In the genomic region with DNA sequence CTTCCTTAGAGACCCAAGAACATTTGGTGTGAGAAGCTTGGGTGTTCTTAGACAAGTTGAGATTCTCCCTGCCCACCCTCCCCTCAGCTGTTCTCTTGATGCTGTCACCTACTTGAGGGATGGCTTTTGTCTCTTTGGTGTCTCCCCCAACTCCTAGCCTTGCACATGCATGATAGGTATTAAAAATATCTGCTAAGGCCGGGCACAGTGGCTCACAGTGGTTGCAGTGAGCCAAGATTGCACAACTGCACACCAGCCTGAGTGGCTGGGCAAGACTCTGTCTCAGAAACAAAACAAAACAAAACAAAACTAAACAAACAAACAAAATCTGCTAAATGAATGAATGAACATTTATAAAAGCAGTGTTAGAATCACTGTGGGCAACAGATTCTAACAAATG, we compare ENCODE assay signal across 23 cellular contexts.
"Had no signal": no experiment of that assay in that cellular context is flagged by ENCODE, and none has a peak within 500 bp of the region (broad histone marks: within the 10 kb centered on the region; RNA-seq: fewer than 3 reads in every experiment).

No MANE protein-coding gene starts in this region.

- H3K36me3 ChIP-seq: Peyer's patch had no signal

- H3K27me3 ChIP-seq: Peyer's patch had no signal

- H3K27ac ChIP-seq: Peyer's patch had no signal

- H3K4me1 ChIP-seq: Peyer's patch had no signal

- DNase-seq: activated CD4-positive, alpha-beta T cell treated with anti-CD3 and anti-CD28 coated beads for 48 hours; activated CD4-positive, alpha-beta T cell treated with anti-CD3 and anti-CD28 coated beads, Interleukin-2, amount 50 U/mL, for 4 hours; activated CD4-positive, CD25-positive, alpha-beta regulatory T cell treated with anti-CD3 and anti-CD28 coated beads, Interleukin-2, amount 50 U/mL, for 72 hours; activated CD8-positive, alpha-beta memory T cell treated with anti-CD3 and anti-CD28 coated beads, Interleukin-2, amount 50 U/mL, for 48 hours; activated CD8-positive, alpha-beta T cell treated with anti-CD3 and anti-CD28 coated beads, Interleukin-2, amount 10 ng/mL, durations not matched to agents 7 days and 5 days; activated effector memory CD4-positive, alpha-beta T cell treated with Interleukin-2 at 50 U/mL for 16 hours; activated naive CD4-positive, alpha-beta T cell; activated T-cell treated with anti-CD3 and anti-CD28 coated beads, Interleukin-2, amount 50 U/mL, for 1 hour; amygdala; caudate nucleus; Kasumi-1; NCI-H1048; NCI-H146; NCI-H2029; NCI-H345; NCI-H510A; NCI-H526 treated with DMSO at 0.1 percent for 48 hours; Peyer's patch; SIG-M5; T-helper 17 cell; T-helper 9 cell had no signal

- H3K4me3 ChIP-seq: K562, Peyer's patch had no signal

- H3K9me3 ChIP-seq: Peyer's patch had no signal

- ATAC-seq: activated CD8-positive, alpha-beta T cell treated with anti-CD3 and anti-CD28 coated beads, Interleukin-2, amount 10 ng/mL, durations not matched to agents 7 days and 5 days; K562; T-helper 17 cell; WTC11 had no signal
